ENCODE assay signal across 9 cellular contexts in genomic region chr3:14431556-14431927, GRCh38. TPM values are rescaled to one million over a fixed set of nuclear protein-coding genes. Genes with fewer than 3 reads are reported as not detected.
A peak's percentile ranks its signal among the peaks of the same experiment; 100 is the strongest.
DNase-seq lines count a peak whose midpoint lies in the region; ATAC-seq and TF ChIP-seq lines count a peak whose summit lies in the region.
"Had no signal": no experiment of that assay in that cellular context is flagged by ENCODE, and none has a peak within 500 bp of the region (broad histone marks: within the 10 kb centered on the region; RNA-seq: fewer than 3 reads in every experiment).

No MANE protein-coding gene starts in this region.

- H3K36me3 ChIP-seq in KOPT-K1 (ENCODE audit: insufficient read depth, low read length) (no peaks in the 10 kb centered on the region), breast epithelium (no peaks in the 10 kb centered on the region), neuronal stem cell (replicated peaks in 1 of 2; ENCODE audit: control insufficient read depth in 2 of 2, insufficient read depth in 2 of 2, low read length in 2 of 2) (peaks cover 0 to 4% of the 10 kb centered on the region in 2 donors)

- H3K9me3 ChIP-seq in KOPT-K1 (ENCODE audit: insufficient read depth, low read length, poor library complexity, severe bottlenecking) (no peaks in the 10 kb centered on the region), breast epithelium (no peaks in the 10 kb centered on the region), neuronal stem cell (replicated peaks in 1 of 2; ENCODE audit: control insufficient read depth in 2 of 2, insufficient read depth in 1 of 2, low read depth in 1 of 2, low read length in 2 of 2) (no peaks in the 10 kb centered on the region)

- in situ Hi-C loops in G401 (cut with HindIII; ENCODE audit: low sequenced_read_pairs): no loop called here

- no peak overlapping the region for H2BK12ac ChIP-seq in neuronal stem cell (ENCODE audit: low read length)

- ATAC-seq in GM18505 (IDR thresholded peaks at IDR 0.05; ENCODE audit: unreplicated experiment) (peak; percentile 31), GM21825 (IDR thresholded peaks at IDR 0.05; ENCODE audit: unreplicated experiment) (peak; percentile 27)

- H3K27ac ChIP-seq in KOPT-K1 (ENCODE audit: low read depth, low read length, poor library complexity, severe bottlenecking): peak overlapping the region; percentile 88
- H3K27ac ChIP-seq in breast epithelium: peak overlapping the region; percentile 66 to 84
- H3K27ac ChIP-seq in neuronal stem cell (replicated peaks; ENCODE audit: low read length): peak overlapping the region; percentile 8
- H3K27ac ChIP-seq: VCaP had no signal

- DNase-seq in breast epithelium (ENCODE audit: low spot score in 2 of 2) (no peak), neuronal stem cell (ENCODE audit: low spot score) (no peak), G401 (ENCODE audit: low spot score) (no peak), Ammon's horn (ENCODE audit: low spot score) (no peak), putamen (ENCODE audit: low spot score) (no peak)

- peak overlapping the region; percentile 50 for H3K9ac ChIP-seq in neuronal stem cell (ENCODE audit: low read depth, low read length, poor library complexity)

- H2AFZ ChIP-seq in neuronal stem cell (ENCODE audit: low read length): no peak overlapping the region

- H2BK15ac ChIP-seq in neuronal stem cell (ENCODE audit: low read length): no peak overlapping the region

- no CpG with 5 or more reads among the region's 8 CpGs for WGBS in neuronal stem cell (ENCODE audit: extremely low coverage in 2 of 2, insufficient read length in 2 of 2, insufficient replicate concordance in 1 of 2), 2 donors

- H4K91ac ChIP-seq in neuronal stem cell (ENCODE audit: low read depth, low read length, poor library complexity): no peak overlapping the region

- no peak overlapping the region for H3K14ac ChIP-seq in neuronal stem cell (ENCODE audit: low read length)

- intact Hi-C loops in breast epithelium (cut with DNase I; ENCODE audit: low total_unique reads): no loop called here

- H3K4me1 ChIP-seq in breast epithelium (peaks cover 4 to 24% of the 10 kb centered on the region in 2 donors), neuronal stem cell (ENCODE audit: control insufficient read depth in 2 of 2, insufficient read depth in 1 of 2, low read depth in 1 of 2, low read length in 2 of 2) (peaks cover 22 to 35% of the 10 kb centered on the region in 2 donors)

- H2BK120ac ChIP-seq in neuronal stem cell (ENCODE audit: low read depth, low read length): no peak overlapping the region

- peak overlapping the region; percentile 69 for H3K18ac ChIP-seq in neuronal stem cell (ENCODE audit: low read length)

- H3K27me3 ChIP-seq in breast epithelium (no peaks in the 10 kb centered on the region), neuronal stem cell (ENCODE audit: control insufficient read depth in 3 of 3, insufficient read depth in 3 of 3, low read depth in 1 of 3, low read length in 3 of 3) (no peaks in the 10 kb centered on the region)

- no peak overlapping the region for H2BK5ac ChIP-seq in neuronal stem cell (ENCODE audit: low read length)

- H3K4ac ChIP-seq in neuronal stem cell (ENCODE audit: low read length): no peak overlapping the region

- no peak overlapping the region for H3K4me2 ChIP-seq in neuronal stem cell (ENCODE audit: insufficient read depth, low read length, poor library complexity, severe bottlenecking)

- H4K8ac ChIP-seq in neuronal stem cell (ENCODE audit: low read depth, low read length): no peak overlapping the region

- TF ChIP-seq POLR2A in GM18505 (IDR thresholded peaks at IDR 0.05; ENCODE audit: borderline replicate concordance, extremely low read depth, insufficient read depth, insufficient read length): peak; percentile 16
- no peak for TF ChIP-seq POLR2A in breast epithelium (IDR thresholded peaks at IDR 0.05)

- H3K23ac ChIP-seq in neuronal stem cell (ENCODE audit: low read depth, low read length, poor library complexity): peak overlapping the region; percentile 2

- H3K79me1 ChIP-seq in neuronal stem cell (ENCODE audit: low read depth, low read length): peaks cover 2% of the 10 kb centered on the region

- no peak overlapping the region for H2AK5ac ChIP-seq in neuronal stem cell (ENCODE audit: low read depth, low read length)

- no peak overlapping the region for H3K4me3 ChIP-seq in breast epithelium
- H3K4me3 ChIP-seq in neuronal stem cell (ENCODE audit: low read length in 2 of 2): no peak overlapping the region

- no peak for TF ChIP-seq CTCF in breast epithelium (IDR thresholded peaks at IDR 0.05)

RNA-seq across cellular contexts. Expression of gene SLC6A6, which starts 29.1 kb away (rescaled TPM):
- total RNA-seq in breast epithelium: 10 to 100 TPM; 22.1 to 52.4 (median 27.5) TPM
- 27.6 TPM for polyA plus RNA-seq in neuronal stem cell (2013, experiment 1 of 2)
- 30.3 TPM for polyA plus RNA-seq in neuronal stem cell (2013, experiment 2 of 2)
- total RNA-seq in G401 (2014; rRNA removed; shearing (Covaris generic)): 20.2 and 31.2 TPM in 2 replicates

Comparison
In these comparisons a context has a peak if more than half of its experiments do, and no peak if none do; other contexts are left out.
1. H3K27ac ChIP-seq: peak in every context shown above with its lines; median percentile 88 in KOPT-K1; 75 in breast epithelium; 8 in neuronal stem cell.